Comparison of ENCODE assay signal across 22 cellular contexts in genomic region chr4:91447168-91447567, GRCh38.
DNase-seq lines count a peak whose midpoint lies in the region; ATAC-seq and TF ChIP-seq lines count a peak whose summit lies in the region.
"Had no signal": no experiment of that assay in that cellular context is flagged by ENCODE, and none has a peak within 500 bp of the region (broad histone marks: within the 10 kb centered on the region; RNA-seq: fewer than 3 reads in every experiment).

No MANE protein-coding gene starts in this region.

- ATAC-seq in GM23338 = no peak
- ATAC-seq: A549; CD8-positive, alpha-beta T cell; GM12878 had no signal

- H3K27me3 ChIP-seq in GM23338 (ENCODE audit: insufficient read depth) (no peaks in the 10 kb centered on the region), neural cell (ENCODE audit: insufficient read depth, low read depth, low read length) (no peaks in the 10 kb centered on the region), H7 (ENCODE audit: control insufficient read depth, insufficient read depth, low read length) (no peaks in the 10 kb centered on the region)
- H3K27me3 ChIP-seq: BLaER1 treated with 17β-estradiol and CSF1 and Interleukin-3, amounts not matched to agents 10 nM and 100 nM had no signal

- H3K4me2 ChIP-seq in GM23338 (no peak overlapping the region), neural cell (ENCODE audit: low read length) (no peak overlapping the region)
- H3K4me2 ChIP-seq: A549; BLaER1 treated with 17β-estradiol and CSF1 and Interleukin-3, amounts not matched to agents 10 nM and 100 nM had no signal

- no peak for DNase-seq in GM23338 (ENCODE audit: low spot score)
- DNase-seq in OCI-M1 (lab: John Stamatoyannopoulos, UW) = peak; percentile 29
- DNase-seq in H7 = no peak
- no peak for DNase-seq in activated gamma-delta T cell treated with Interleukin-2 at 50 U/mL for 16 hours
- DNase-seq in DMS153 treated with DMSO at 0.1 percent for 48 hours (lab: John Stamatoyannopoulos, UW; ENCODE audit: unreplicated experiment) = no peak
- DNase-seq: AML-193; Caco-2; Calu3; CD4-positive, alpha-beta T cell; CD8-positive, alpha-beta T cell; DMS53; DMS79; DND-41; EL; GDM1 had no signal

- H3K4me3 ChIP-seq in GM23338 (no peak overlapping the region), neural cell (ENCODE audit: low read length) (no peak overlapping the region), H7 (ENCODE audit: insufficient read depth, low read depth, low read length) (no peak overlapping the region)
- H3K4me3 ChIP-seq: A549; BLaER1 treated with 17β-estradiol and CSF1 and Interleukin-3, amounts not matched to agents 10 nM and 100 nM; GM12878 had no signal

- H3K4me1 Mint-ChIP-seq in GM23338 = peaks cover 14% of the 10 kb centered on the region
- H3K4me1 Mint-ChIP-seq: B cell had no signal

- H4K20me1 ChIP-seq in GM23338 (replicated peaks; ENCODE audit: insufficient read depth) = no peaks in the 10 kb centered on the region
- H4K20me1 ChIP-seq in neural cell (ENCODE audit: insufficient read depth) = no peaks in the 10 kb centered on the region
- H4K20me1 ChIP-seq: BLaER1 treated with 17β-estradiol and CSF1 and Interleukin-3, amounts not matched to agents 10 nM and 100 nM had no signal

- H3K36me3 ChIP-seq in GM23338 (ENCODE audit: insufficient read depth) = no peaks in the 10 kb centered on the region
- H3K36me3 ChIP-seq in neural cell (ENCODE audit: insufficient read depth, low read length) = no peaks in the 10 kb centered on the region
- no peaks in the 10 kb centered on the region for H3K36me3 ChIP-seq in H7 (replicated peaks; ENCODE audit: control insufficient read depth, insufficient read depth, low read length)
- H3K36me3 ChIP-seq: BLaER1 treated with 17β-estradiol and CSF1 and Interleukin-3, amounts not matched to agents 10 nM and 100 nM had no signal

- no peak for TF ChIP-seq CTCF in GM23338 (conservative IDR thresholded peaks at IDR 0.05; ENCODE audit: low read depth in 2 of 2)
- TF ChIP-seq CTCF in neural cell (IDR thresholded peaks at IDR 0.05; ENCODE audit: poor library complexity, severe bottlenecking) = no peak

- H3K9me3 Mint-ChIP-seq in GM23338 = peaks cover 2% of the 10 kb centered on the region; the same call in 2 of the 3 replicates

- no peaks in the 10 kb centered on the region for H3K36me3 Mint-ChIP-seq in GM23338 (ENCODE audit: low read depth)
- H3K36me3 Mint-ChIP-seq: CD8-positive, alpha-beta T cell had no signal

- H3K4me1 ChIP-seq in GM23338 (ENCODE audit: insufficient read depth) = no peaks in the 10 kb centered on the region
- H3K4me1 ChIP-seq: A549, Caco-2 had no signal

- H3K9me2 ChIP-seq in GM23338 (ENCODE audit: insufficient read depth) (no peaks in the 10 kb centered on the region), neural cell (ENCODE audit: insufficient read depth, low read length) (no peaks in the 10 kb centered on the region)

- peaks cover 5% of the 10 kb centered on the region for H3K27me3 Mint-ChIP-seq in GM23338 (ENCODE audit: insufficient read depth, low read depth, poor library complexity)
- H3K27me3 Mint-ChIP-seq: B cell; CD4-positive, alpha-beta T cell had no signal

- no peaks in the 10 kb centered on the region for H3K9me3 ChIP-seq in neural cell (ENCODE audit: low read length)
- H3K9me3 ChIP-seq: A549; BLaER1 treated with 17β-estradiol and CSF1 and Interleukin-3, amounts not matched to agents 10 nM and 100 nM; Caco-2 had no signal

- H3K79me2 ChIP-seq in GM23338 (replicated peaks; ENCODE audit: insufficient read depth) (no peaks in the 10 kb centered on the region), neural cell (replicated peaks; ENCODE audit: insufficient read depth, low read length) (no peaks in the 10 kb centered on the region)

- H3K27ac Mint-ChIP-seq in GM23338 = no peak overlapping the region
- H3K27ac Mint-ChIP-seq: B cell; CD4-positive, alpha-beta T cell; CD8-positive, alpha-beta T cell had no signal

- peak; percentile 86 for TF ChIP-seq EP300 in neural cell (conservative IDR thresholded peaks at IDR 0.05; ENCODE audit: poor library complexity, severe bottlenecking)

- H3K4me3 Mint-ChIP-seq in GM23338 = no peak overlapping the region
- H3K4me3 Mint-ChIP-seq: B cell; CD4-positive, alpha-beta T cell; CD8-positive, alpha-beta T cell had no signal

- H3F3A ChIP-seq in GM23338 (replicated peaks; ENCODE audit: low read depth) (no peaks in the 10 kb centered on the region), neural cell (ENCODE audit: insufficient read depth, low read length, poor library complexity, severe bottlenecking) (no peaks in the 10 kb centered on the region)

- H3K9ac ChIP-seq in neural cell (ENCODE audit: low read length) = no peak overlapping the region
- H3K9ac ChIP-seq: BLaER1 treated with 17β-estradiol and CSF1 and Interleukin-3, amounts not matched to agents 10 nM and 100 nM had no signal

- H3K27ac ChIP-seq in GM23338 (ENCODE audit: low read depth) (no peak overlapping the region), neural cell (ENCODE audit: low read length) (peak overlapping the region; percentile 43)
- H3K27ac ChIP-seq: 22Rv1; A549; BLaER1 treated with 17β-estradiol and CSF1 and Interleukin-3, amounts not matched to agents 10 nM and 100 nM; C4-2B had no signal

- peak overlapping the region; percentile 64; the same call in 1 of the 2 replicates for H2AFZ ChIP-seq in GM23338
- H2AFZ ChIP-seq in neural cell (ENCODE audit: low read depth, low read length) = no peak overlapping the region

- TF ChIP-seq RAD21 in neural cell (conservative IDR thresholded peaks at IDR 0.05) = no peak

TF ChIP-seq in GM23338, 12 proteins besides CTCF, POLR2A, EP300 and RAD21 (continues in another document):
- TF ChIP-seq JUNB (IDR thresholded peaks at IDR 0.05; ENCODE audit: unreplicated experiment) (no peak), ETS1 (IDR thresholded peaks at IDR 0.05) (no peak), EZH2 (IDR thresholded peaks at IDR 0.05; ENCODE audit: low read depth, unreplicated experiment) (no peak), ZNF331 (CRISPR knock-in tag; IDR thresholded peaks at IDR 0.05; ENCODE audit: low read depth) (no peak), EZH2phosphoT487 (IDR thresholded peaks at IDR 0.05; ENCODE audit: unreplicated experiment) (no peak), NANOG (IDR thresholded peaks at IDR 0.05; ENCODE audit: borderline replicate concordance) (no peak)

TF ChIP-seq in neural cell, 6 proteins besides CTCF, POLR2A, EP300 and RAD21:
- TF ChIP-seq REST (IDR thresholded peaks at IDR 0.05; ENCODE audit: borderline replicate concordance) (peak; percentile 60), EZH2 (IDR thresholded peaks at IDR 0.05; ENCODE audit: borderline replicate concordance, insufficient read depth, low read length, poor library complexity, severe bottlenecking) (no peak), POLR2AphosphoS5 (IDR thresholded peaks at IDR 0.05) (peak; percentile 48)
